ENCODE assay signal across 27 cellular contexts in genomic region chr17:58193641-58194259, GRCh38. TPM values are rescaled to one million over a fixed set of nuclear protein-coding genes. Genes with fewer than 3 reads are reported as not detected.
DNase-seq lines count a peak whose midpoint lies in the region; ATAC-seq, FAIRE-seq and TF ChIP-seq lines count a peak whose summit lies in the region.
"Had no signal": no experiment of that assay in that cellular context is flagged by ENCODE, and none has a peak within 500 bp of the region (broad histone marks: within the 10 kb centered on the region; RNA-seq: fewer than 3 reads in every experiment).

No MANE protein-coding gene starts in this region.

- CTCF ChIA-PET in GM10248 (lab: Yijun Ruan, JAX): interaction anchor here (0.9 to 1.4 kb wide), 2 partner anchors 9 to 53 kb away, joined by 3 read pairs; no protein-coding TSS in a partner anchor
- CTCF ChIA-PET in K562 (lab: Yijun Ruan, JAX; ENCODE audit: low intra/inter-chr PET ratio): no interaction called here

- no peaks in the 10 kb centered on the region for H3K79me2 ChIP-seq in MM.1S (ENCODE audit: low read length)
- no peaks in the 10 kb centered on the region for H3K79me2 ChIP-seq in K562 (ENCODE audit: control insufficient read depth, insufficient read depth, low read length)

- H2AFZ ChIP-seq in MM.1S (ENCODE audit: low read length) (no peak overlapping the region), K562 (ENCODE audit: low read depth, low read length) (no peak overlapping the region), neuronal stem cell (ENCODE audit: low read length) (no peak overlapping the region)

- no peak overlapping the region for H2BK12ac ChIP-seq in neuronal stem cell (ENCODE audit: low read length)

- DNase-seq in GM10248 (ENCODE audit: extremely low spot score): no peak
- DNase-seq in MM.1S: no peak
- peak; percentile 35 to 40 (median 36) for DNase-seq in K562 (ENCODE audit: extremely low read depth in 1 of 4, low spot score in 3 of 4)
- DNase-seq in neuronal stem cell (ENCODE audit: low spot score): no peak
- no peak for DNase-seq in NOMO-1 (lab: John Stamatoyannopoulos, UW; ENCODE audit: unreplicated experiment in 2 of 2)
- no peak for DNase-seq in cortex of kidney (lab: John Stamatoyannopoulos, UW)
- no peak for DNase-seq in HTR-8/SVneo (ENCODE audit: insufficient read length, low spot score)
- DNase-seq: activated CD8-positive, alpha-beta T cell treated with anti-CD3 and anti-CD28 coated beads, Interleukin-2, amount 10 ng/mL, durations not matched to agents 7 days and 5 days; anterior cingulate cortex; Caco-2; DMS79 treated with DMSO at 0.1 percent for 48 hours; foreskin melanocyte; immature natural killer cell; NCI-H1436; NCI-H446 treated with DMSO at 0.1 percent for 48 hours; posterior cingulate gyrus; right cardiac atrium; stimulated activated CD4-positive, alpha-beta T cell treated with anti-CD3 and anti-CD28 coated beads, Interleukin-12 subunit alpha, Interleukin-12 subunit beta, amount 100 ng/mL, for 4 hours; stimulated activated CD4-positive, alpha-beta T cell treated with anti-CD3 and anti-CD28 coated beads, Interleukin-4, amount 100 ng/mL, for 24 hours had no signal

- no peak overlapping the region for H4K91ac ChIP-seq in neuronal stem cell (ENCODE audit: low read depth, low read length, poor library complexity)

- FAIRE-seq in K562 (lab: Jason Lieb, UNC) (no peak), HTR-8/SVneo (lab: Jason Lieb, UNC) (no peak)

- no peak overlapping the region for H3K4me3 ChIP-seq in MM.1S (ENCODE audit: low read length)
- H3K4me3 ChIP-seq in K562: no peak overlapping the region
- no peak overlapping the region for H3K4me3 ChIP-seq in neuronal stem cell (ENCODE audit: low read length in 2 of 2)
- H3K4me3 ChIP-seq: cardiac muscle cell, coronary artery, esophagus muscularis mucosa had no signal

- POLR2A ChIA-PET in GM10248 (lab: Yijun Ruan, JAX) (no interaction called here), K562 (lab: Yijun Ruan, JAX) (interaction anchor here (1.2 kb wide), 1 partner anchor 20 kb away, joined by 3 read pairs; no protein-coding TSS in a partner anchor)

- H3K9me1 ChIP-seq in K562 (ENCODE audit: control insufficient read depth, insufficient read depth, low read length): no peaks in the 10 kb centered on the region

- H2BK5ac ChIP-seq in neuronal stem cell (ENCODE audit: low read length): no peak overlapping the region

- H3K14ac ChIP-seq in neuronal stem cell (ENCODE audit: low read length): no peak overlapping the region

- 47% methylated on average over 14 of the region's 18 CpGs for WGBS in K562 (ENCODE audit: insufficient coverage, low coverage, missing lambda C conversion rate)
- WGBS in neuronal stem cell (ENCODE audit: extremely low coverage in 2 of 2, insufficient read length in 2 of 2, insufficient replicate concordance in 1 of 2), 2 donors: no CpG with 5 or more reads among the region's 18 CpGs

- H3K18ac ChIP-seq in neuronal stem cell (ENCODE audit: low read length): no peak overlapping the region

- H4K20me1 ChIP-seq in MM.1S (ENCODE audit: insufficient read depth, low read length) (no peaks in the 10 kb centered on the region), K562 (replicated peaks; ENCODE audit: control insufficient read depth, insufficient read depth, low read length) (no peaks in the 10 kb centered on the region; the same call in 1 of the 2 replicates)

- H3K9me3 ChIP-seq in MM.1S (replicated peaks; ENCODE audit: insufficient read depth, low read length): no peaks in the 10 kb centered on the region
- no peaks in the 10 kb centered on the region for H3K9me3 ChIP-seq in K562 (replicated peaks; ENCODE audit: control insufficient read depth, insufficient read depth, low read depth, low read length)
- no peaks in the 10 kb centered on the region for H3K9me3 ChIP-seq in neuronal stem cell (replicated peaks in 1 of 2; ENCODE audit: control insufficient read depth in 2 of 2, insufficient read depth in 1 of 2, low read depth in 1 of 2, low read length in 2 of 2)
- H3K9me3 ChIP-seq: Caco-2, esophagus muscularis mucosa had no signal

- intact Hi-C loops in K562 (cut with micrococcal nuclease): no loop called here

- TF ChIP-seq CTCF in GM10248 (IDR thresholded peaks at IDR 0.05; ENCODE audit: control extremely low read depth, extremely low read depth, low read depth, missing control alignments) (peak; percentile 18), MM.1S (IDR thresholded peaks at IDR 0.05; ENCODE audit: low read length) (peak; percentile 20; the same call in 1 of the 2 replicates), K562 (IDR thresholded peaks at IDR 0.05 in 2 of 3, conservative IDR thresholded peaks at IDR 0.05 in 1 of 3; ENCODE audit: insufficient read depth in 2 of 3, low read depth in 1 of 3, low read length in 3 of 3) (peak; percentile 35 to 65 (median 47))

- H3F3A ChIP-seq in MM.1S (ENCODE audit: insufficient read depth, low read length): no peaks in the 10 kb centered on the region

- H3K4me2 ChIP-seq in MM.1S (ENCODE audit: low read depth, low read length): no peak overlapping the region
- no peak overlapping the region for H3K4me2 ChIP-seq in K562 (ENCODE audit: insufficient read depth, low read length)
- no peak overlapping the region for H3K4me2 ChIP-seq in neuronal stem cell (ENCODE audit: insufficient read depth, low read length, poor library complexity, severe bottlenecking)

- H3K27me3 ChIP-seq in MM.1S (replicated peaks; ENCODE audit: insufficient read depth, low read length) (peaks cover 59% of the 10 kb centered on the region), K562 (ENCODE audit: control insufficient read depth in 2 of 2, insufficient read depth in 2 of 2, low read length in 2 of 2) (peaks cover 0 to 8% of the 10 kb centered on the region in 2 experiments; a peak in 2 of 5 replicates), neuronal stem cell (ENCODE audit: control insufficient read depth in 3 of 3, insufficient read depth in 3 of 3, low read depth in 1 of 3, low read length in 3 of 3) (peaks cover 0 to 37% (median 0%) of the 10 kb centered on the region in 3 experiments)

- no TSS peak for BruUV-seq in K562 (replicated peaks; lab: Mats Ljungman, UMichigan)

- H3K4me1 ChIP-seq in MM.1S (ENCODE audit: low read length) (0 out of 2 replicates have a peak, but pooled peaks cover 4% of the 10 kb centered on the region), K562 (replicated peaks in 1 of 2; ENCODE audit: control insufficient read depth in 2 of 2, insufficient read depth in 2 of 2, low read length in 2 of 2) (peaks cover 26 to 44% of the 10 kb centered on the region in 2 experiments), neuronal stem cell (ENCODE audit: control insufficient read depth in 2 of 2, insufficient read depth in 1 of 2, low read depth in 1 of 2, low read length in 2 of 2) (no peaks in the 10 kb centered on the region)
- H3K4me1 ChIP-seq: esophagus muscularis mucosa had no signal

- peak; percentile 42 for ATAC-seq in K562
- ATAC-seq: activated CD8-positive, alpha-beta T cell treated with anti-CD3 and anti-CD28 coated beads, Interleukin-2, amount 10 ng/mL, durations not matched to agents 7 days and 5 days; activated naive CD4-positive, alpha-beta T cell treated with anti-CD3 and anti-CD28 coated beads, Interleukin-2, amount 50 U/mL, for 72 hours; right cardiac atrium; stimulated activated effector memory CD8-positive, alpha-beta T cell treated with anti-CD3 and anti-CD28 coated beads, Interleukin-12 subunit alpha, Interleukin-12 subunit beta, amount 100 ng/mL, for 72 hours had no signal

- H2BK120ac ChIP-seq in neuronal stem cell (ENCODE audit: low read depth, low read length): no peak overlapping the region

- H3K36me3 ChIP-seq in MM.1S (replicated peaks; ENCODE audit: insufficient read depth, low read length): no peaks in the 10 kb centered on the region
- H3K36me3 ChIP-seq in K562 (ENCODE audit: control insufficient read depth, insufficient read depth, low read length): no peaks in the 10 kb centered on the region
- H3K36me3 ChIP-seq in neuronal stem cell (replicated peaks in 1 of 2; ENCODE audit: control insufficient read depth in 2 of 2, insufficient read depth in 2 of 2, low read length in 2 of 2): no peaks in the 10 kb centered on the region
- H3K36me3 ChIP-seq: cardiac muscle cell, esophagus muscularis mucosa had no signal

- H3K79me1 ChIP-seq in neuronal stem cell (ENCODE audit: low read depth, low read length): no peaks in the 10 kb centered on the region

- H4K8ac ChIP-seq in neuronal stem cell (ENCODE audit: low read depth, low read length): no peak overlapping the region

- no peak overlapping the region for H3K9ac ChIP-seq in MM.1S (ENCODE audit: low read length)
- no peak overlapping the region; a peak in 1 of 4 replicates for H3K9ac ChIP-seq in K562 (ENCODE audit: insufficient read depth in 1 of 2, low read depth in 2 of 2, low read length in 2 of 2)
- H3K9ac ChIP-seq in neuronal stem cell (ENCODE audit: low read depth, low read length, poor library complexity): no peak overlapping the region

- no peak; a peak in 1 of 4 replicates for TF ChIP-seq RAD21 in K562 (CRISPR knock-in tag; conservative IDR thresholded peaks at IDR 0.05 in 1 of 2, IDR thresholded peaks at IDR 0.05 in 1 of 2)

- H3K9me2 ChIP-seq in MM.1S (replicated peaks; ENCODE audit: insufficient read depth, low read length): no peaks in the 10 kb centered on the region

- no peak for TF ChIP-seq POLR2A in K562 (conservative IDR thresholded peaks at IDR 0.05)

- H3K23ac ChIP-seq in neuronal stem cell (ENCODE audit: low read depth, low read length, poor library complexity): peak overlapping the region; percentile 47

- in situ Hi-C loops in K562 (cut with MboI): no loop called here

- H2AK5ac ChIP-seq in neuronal stem cell (ENCODE audit: low read depth, low read length): no peak overlapping the region

- H3K27ac ChIP-seq in MM.1S (ENCODE audit: low read length): no peak overlapping the region
- H3K27ac ChIP-seq in K562 (ENCODE audit: extremely low read depth, low read depth, low read length): no peak overlapping the region
- H3K27ac ChIP-seq in neuronal stem cell (replicated peaks; ENCODE audit: low read length): no peak overlapping the region
- H3K27ac ChIP-seq: C4-2B, cardiac muscle cell, coronary artery, esophagus muscularis mucosa had no signal

- no peak for TF ChIP-seq EP300 in K562 (IDR thresholded peaks at IDR 0.05; ENCODE audit: low read length)

- H3K4ac ChIP-seq in neuronal stem cell (ENCODE audit: low read length): no peak overlapping the region

- no peak overlapping the region for H2BK15ac ChIP-seq in neuronal stem cell (ENCODE audit: low read length)

RNA-seq across cellular contexts. Expression of gene EPX, which starts 1.2 kb away (rescaled TPM):
- total RNA-seq in K562 (2011; cell fraction: chromatin; rRNA removed; ENCODE audit: low replicate concordance): not detected in 2 replicates
- total RNA-seq in K562 (2011; cell fraction: nucleolus; rRNA removed): not detected in 2 replicates
- total RNA-seq in K562 (2011; cell fraction: nucleoplasm; rRNA removed): not detected in 2 replicates
- total RNA-seq in K562 (2014; rRNA removed): 0.08 TPM in 1 of 2 replicates, not detected in the other
- total RNA-seq in K562 (2014; rRNA removed; fragmentation: Illumina TruSeq; extraction: Trizol): not detected in 2 replicates
- total RNA-seq in K562 (2015; rRNA removed; fragmentation: Illumina TruSeq; extraction: Trizol): 0.33 and 0.45 TPM in 2 replicates
- 0.20 and 0.22 TPM in 2 replicates for total RNA-seq in K562 (2021)
- not detected in 2 replicates for polyA plus RNA-seq in K562 (2011; rRNA removed)
- not detected in 2 replicates for polyA plus RNA-seq in K562 (2011; cell fraction: cytosol; rRNA removed)
- 0.04 TPM in 1 of 2 replicates, not detected in the other for polyA plus RNA-seq in K562 (2011; cell fraction: nucleus; rRNA removed)
- 1.7 and 2.5 TPM in 2 replicates for polyA plus RNA-seq in K562 (2012)
- 0.21 and 0.30 TPM in 2 replicates for polyA plus RNA-seq in K562 (2014; fragmentation: Illumina TruSeq; extraction: Trizol)
- polyA plus RNA-seq in K562 (2014; fragmentation: Nextera tagmentation; extraction: Ambion mirVana): under 1 TPM; 0.07 to 0.11 TPM
- polyA plus RNA-seq in K562 (2014; rRNA removed): 0.17 and 0.22 TPM in 2 replicates
- polyA minus RNA-seq in K562 (2011; rRNA and poly(A)+ RNA removed): not detected in 2 replicates
- not detected in 2 replicates for polyA minus RNA-seq in K562 (2011; cell fraction: cytosol; rRNA and poly(A)+ RNA removed)
- not detected in 2 replicates for polyA minus RNA-seq in K562 (2011; cell fraction: nucleus; rRNA and poly(A)+ RNA removed)
- not detected for polyA plus RNA-seq in neuronal stem cell (2013, experiment 1 of 2)
- polyA plus RNA-seq in neuronal stem cell (2013, experiment 2 of 2): not detected
- total RNA-seq: activated CD8-positive, alpha-beta T cell treated with anti-CD3 and anti-CD28 coated beads, Interleukin-2, amount 10 ng/mL, durations not matched to agents 7 days and 5 days; activated naive CD4-positive, alpha-beta T cell treated with anti-CD3 and anti-CD28 coated beads, Interleukin-2, amount 50 U/mL, for 72 hours; Caco-2; cardiac muscle cell; esophagus muscularis mucosa; neural crest cell; right cardiac atrium; subcutaneous adipose tissue had no signal
- polyA plus RNA-seq: cardiac muscle cell, immature natural killer cell, right cardiac atrium had no signal

RNA-seq across cellular contexts. Expression of gene MKS1, which starts 25.3 kb away (rescaled TPM):
- 68.2 and 109 TPM in 2 replicates for total RNA-seq in K562 (2011; cell fraction: chromatin; rRNA removed; ENCODE audit: low replicate concordance)
- total RNA-seq in K562 (2011; cell fraction: nucleolus; rRNA removed): 49.3 and 61.5 TPM in 2 replicates
- 63.9 and 64.8 TPM in 2 replicates for total RNA-seq in K562 (2011; cell fraction: nucleoplasm; rRNA removed)
- 21.1 and 25.7 TPM in 2 replicates for total RNA-seq in K562 (2014; rRNA removed)
- total RNA-seq in K562 (2014; rRNA removed; fragmentation: Illumina TruSeq; extraction: Trizol): 18.0 and 18.8 TPM in 2 replicates
- total RNA-seq in K562 (2015; rRNA removed; fragmentation: Illumina TruSeq; extraction: Trizol): 20.3 and 21.7 TPM in 2 replicates
- 27.0 and 27.5 TPM in 2 replicates for total RNA-seq in K562 (2021)
- polyA plus RNA-seq in K562 (2011; rRNA removed): 27.1 and 40.0 TPM in 2 replicates
- polyA plus RNA-seq in K562 (2011; cell fraction: cytosol; rRNA removed): 21.3 and 26.4 TPM in 2 replicates
- 137 and 165 TPM in 2 replicates for polyA plus RNA-seq in K562 (2011; cell fraction: nucleus; rRNA removed)
- 27.9 and 31.8 TPM in 2 replicates for polyA plus RNA-seq in K562 (2012)
- 27.8 and 31.0 TPM in 2 replicates for polyA plus RNA-seq in K562 (2014; fragmentation: Illumina TruSeq; extraction: Trizol)
- 10 to 100 TPM; 16.3 to 27.8 TPM for polyA plus RNA-seq in K562 (2014; fragmentation: Nextera tagmentation; extraction: Ambion mirVana)
- polyA plus RNA-seq in K562 (2014; rRNA removed): 23.5 and 25.9 TPM in 2 replicates
- polyA minus RNA-seq in K562 (2011; rRNA and poly(A)+ RNA removed): 20.7 and 21.6 TPM in 2 replicates
- polyA minus RNA-seq in K562 (2011; cell fraction: cytosol; rRNA and poly(A)+ RNA removed): 11.4 and 13.6 TPM in 2 replicates
- 27.5 and 39.7 TPM in 2 replicates for polyA minus RNA-seq in K562 (2011; cell fraction: nucleus; rRNA and poly(A)+ RNA removed)
- polyA plus RNA-seq in neuronal stem cell (2013, experiment 1 of 2): 13.6 TPM
- polyA plus RNA-seq in neuronal stem cell (2013, experiment 2 of 2): 14.3 TPM

RNA-seq across cellular contexts. Expression of gene OR4D2, which starts 27.0 kb away (rescaled TPM):
- not detected in 2 replicates for total RNA-seq in K562 (2011; cell fraction: chromatin; rRNA removed; ENCODE audit: low replicate concordance)
- total RNA-seq in K562 (2011; cell fraction: nucleolus; rRNA removed): not detected in 2 replicates
- not detected in 2 replicates for total RNA-seq in K562 (2011; cell fraction: nucleoplasm; rRNA removed)
- total RNA-seq in K562 (2014; rRNA removed): not detected in 2 replicates
- not detected in 2 replicates for total RNA-seq in K562 (2014; rRNA removed; fragmentation: Illumina TruSeq; extraction: Trizol)
- not detected in 2 replicates for total RNA-seq in K562 (2015; rRNA removed; fragmentation: Illumina TruSeq; extraction: Trizol)
- not detected in 2 replicates for total RNA-seq in K562 (2021)
- not detected in 2 replicates for polyA plus RNA-seq in K562 (2011; rRNA removed)
- not detected in 2 replicates for polyA plus RNA-seq in K562 (2011; cell fraction: cytosol; rRNA removed)
- polyA plus RNA-seq in K562 (2011; cell fraction: nucleus; rRNA removed): not detected in 2 replicates
- not detected in 2 replicates for polyA plus RNA-seq in K562 (2012)
- not detected in 2 replicates for polyA plus RNA-seq in K562 (2014; fragmentation: Illumina TruSeq; extraction: Trizol)
- not detected for polyA plus RNA-seq in K562 (2014; fragmentation: Nextera tagmentation; extraction: Ambion mirVana)
- polyA plus RNA-seq in K562 (2014; rRNA removed): not detected in 2 replicates
- not detected in 2 replicates for polyA minus RNA-seq in K562 (2011; rRNA and poly(A)+ RNA removed)
- not detected in 2 replicates for polyA minus RNA-seq in K562 (2011; cell fraction: cytosol; rRNA and poly(A)+ RNA removed)
- polyA minus RNA-seq in K562 (2011; cell fraction: nucleus; rRNA and poly(A)+ RNA removed): not detected in 2 replicates
- polyA plus RNA-seq in neuronal stem cell (2013, experiment 1 of 2): not detected
- not detected for polyA plus RNA-seq in neuronal stem cell (2013, experiment 2 of 2)
- total RNA-seq: activated CD8-positive, alpha-beta T cell treated with anti-CD3 and anti-CD28 coated beads, Interleukin-2, amount 10 ng/mL, durations not matched to agents 7 days and 5 days; activated naive CD4-positive, alpha-beta T cell treated with anti-CD3 and anti-CD28 coated beads, Interleukin-2, amount 50 U/mL, for 72 hours; Caco-2; cardiac muscle cell; esophagus muscularis mucosa; neural crest cell; right cardiac atrium; subcutaneous adipose tissue had no signal
- polyA plus RNA-seq: cardiac muscle cell, right cardiac atrium had no signal

RNA-seq across cellular contexts. Expression of gene LPO, which starts 44.6 kb away (rescaled TPM):
- total RNA-seq in K562 (2011; cell fraction: chromatin; rRNA removed; ENCODE audit: low replicate concordance): not detected in 2 replicates
- not detected in 2 replicates for total RNA-seq in K562 (2011; cell fraction: nucleolus; rRNA removed)
- not detected in 2 replicates for total RNA-seq in K562 (2011; cell fraction: nucleoplasm; rRNA removed)
- not detected in 2 replicates for total RNA-seq in K562 (2014; rRNA removed)
- not detected in 2 replicates for total RNA-seq in K562 (2014; rRNA removed; fragmentation: Illumina TruSeq; extraction: Trizol)
- total RNA-seq in K562 (2015; rRNA removed; fragmentation: Illumina TruSeq; extraction: Trizol): not detected in 2 replicates
- total RNA-seq in K562 (2021): 0.11 TPM in 1 of 2 replicates, not detected in the other
- polyA plus RNA-seq in K562 (2011; rRNA removed): not detected in 2 replicates
- 0.03 and 0.04 TPM in 2 replicates for polyA plus RNA-seq in K562 (2011; cell fraction: cytosol; rRNA removed)
- polyA plus RNA-seq in K562 (2011; cell fraction: nucleus; rRNA removed): not detected in 2 replicates
- polyA plus RNA-seq in K562 (2012): 1.1 TPM in 1 of 2 replicates, not detected in the other
- not detected in 2 replicates for polyA plus RNA-seq in K562 (2014; fragmentation: Illumina TruSeq; extraction: Trizol)
- polyA plus RNA-seq in K562 (2014; fragmentation: Nextera tagmentation; extraction: Ambion mirVana): not detected
- 0.07 TPM in 1 of 2 replicates, not detected in the other for polyA plus RNA-seq in K562 (2014; rRNA removed)
- 0.57 TPM in 1 of 2 replicates, not detected in the other for polyA minus RNA-seq in K562 (2011; rRNA and poly(A)+ RNA removed)
- polyA minus RNA-seq in K562 (2011; cell fraction: cytosol; rRNA and poly(A)+ RNA removed): not detected in 2 replicates
- not detected in 2 replicates for polyA minus RNA-seq in K562 (2011; cell fraction: nucleus; rRNA and poly(A)+ RNA removed)
- 0.03 TPM for polyA plus RNA-seq in neuronal stem cell (2013, experiment 1 of 2)
- polyA plus RNA-seq in neuronal stem cell (2013, experiment 2 of 2): 0.04 TPM
- total RNA-seq: activated CD8-positive, alpha-beta T cell treated with anti-CD3 and anti-CD28 coated beads, Interleukin-2, amount 10 ng/mL, durations not matched to agents 7 days and 5 days; cardiac muscle cell; esophagus muscularis mucosa; neural crest cell; right cardiac atrium; subcutaneous adipose tissue had no signal
- polyA plus RNA-seq: cardiac muscle cell had no signal

RNA-seq across cellular contexts. Expression of gene OR4D1, which starts 45.6 kb away (rescaled TPM):
- not detected in 2 replicates for total RNA-seq in K562 (2011; cell fraction: chromatin; rRNA removed; ENCODE audit: low replicate concordance)
- not detected in 2 replicates for total RNA-seq in K562 (2011; cell fraction: nucleolus; rRNA removed)
- not detected in 2 replicates for total RNA-seq in K562 (2011; cell fraction: nucleoplasm; rRNA removed)
- total RNA-seq in K562 (2014; rRNA removed): not detected in 2 replicates
- not detected in 2 replicates for total RNA-seq in K562 (2014; rRNA removed; fragmentation: Illumina TruSeq; extraction: Trizol)
- not detected in 2 replicates for total RNA-seq in K562 (2015; rRNA removed; fragmentation: Illumina TruSeq; extraction: Trizol)
- total RNA-seq in K562 (2021): not detected in 2 replicates
- not detected in 2 replicates for polyA plus RNA-seq in K562 (2011; rRNA removed)
- polyA plus RNA-seq in K562 (2011; cell fraction: cytosol; rRNA removed): not detected in 2 replicates
- polyA plus RNA-seq in K562 (2011; cell fraction: nucleus; rRNA removed): not detected in 2 replicates
- polyA plus RNA-seq in K562 (2012): not detected in 2 replicates
- not detected in 2 replicates for polyA plus RNA-seq in K562 (2014; fragmentation: Illumina TruSeq; extraction: Trizol)
- not detected for polyA plus RNA-seq in K562 (2014; fragmentation: Nextera tagmentation; extraction: Ambion mirVana)
- polyA plus RNA-seq in K562 (2014; rRNA removed): not detected in 2 replicates
- polyA minus RNA-seq in K562 (2011; rRNA and poly(A)+ RNA removed): not detected in 2 replicates
- polyA minus RNA-seq in K562 (2011; cell fraction: cytosol; rRNA and poly(A)+ RNA removed): not detected in 2 replicates
- not detected in 2 replicates for polyA minus RNA-seq in K562 (2011; cell fraction: nucleus; rRNA and poly(A)+ RNA removed)
- polyA plus RNA-seq in neuronal stem cell (2013, experiment 1 of 2): 0.17 TPM
- 0.19 TPM for polyA plus RNA-seq in neuronal stem cell (2013, experiment 2 of 2)
- total RNA-seq: Caco-2, cardiac muscle cell, esophagus muscularis mucosa, right cardiac atrium, subcutaneous adipose tissue had no signal
- polyA plus RNA-seq: cardiac muscle cell, right cardiac atrium had no signal

Comparison
In these comparisons a context has a peak if more than half of its experiments do, and no peak if none do; other contexts are left out.
1. DNase-seq: peak in K562 (4 of 4); none in GM10248 (single experiment), MM.1S (single experiment), neuronal stem cell (single experiment), NOMO-1 (0 of 2), cortex of kidney (single experiment) and HTR-8/SVneo (single experiment).
2. Peak in every context shown above with its lines, with median percentiles within 50 percentile points of each other: CTCF ChIP-seq.